In the genomic region with DNA sequence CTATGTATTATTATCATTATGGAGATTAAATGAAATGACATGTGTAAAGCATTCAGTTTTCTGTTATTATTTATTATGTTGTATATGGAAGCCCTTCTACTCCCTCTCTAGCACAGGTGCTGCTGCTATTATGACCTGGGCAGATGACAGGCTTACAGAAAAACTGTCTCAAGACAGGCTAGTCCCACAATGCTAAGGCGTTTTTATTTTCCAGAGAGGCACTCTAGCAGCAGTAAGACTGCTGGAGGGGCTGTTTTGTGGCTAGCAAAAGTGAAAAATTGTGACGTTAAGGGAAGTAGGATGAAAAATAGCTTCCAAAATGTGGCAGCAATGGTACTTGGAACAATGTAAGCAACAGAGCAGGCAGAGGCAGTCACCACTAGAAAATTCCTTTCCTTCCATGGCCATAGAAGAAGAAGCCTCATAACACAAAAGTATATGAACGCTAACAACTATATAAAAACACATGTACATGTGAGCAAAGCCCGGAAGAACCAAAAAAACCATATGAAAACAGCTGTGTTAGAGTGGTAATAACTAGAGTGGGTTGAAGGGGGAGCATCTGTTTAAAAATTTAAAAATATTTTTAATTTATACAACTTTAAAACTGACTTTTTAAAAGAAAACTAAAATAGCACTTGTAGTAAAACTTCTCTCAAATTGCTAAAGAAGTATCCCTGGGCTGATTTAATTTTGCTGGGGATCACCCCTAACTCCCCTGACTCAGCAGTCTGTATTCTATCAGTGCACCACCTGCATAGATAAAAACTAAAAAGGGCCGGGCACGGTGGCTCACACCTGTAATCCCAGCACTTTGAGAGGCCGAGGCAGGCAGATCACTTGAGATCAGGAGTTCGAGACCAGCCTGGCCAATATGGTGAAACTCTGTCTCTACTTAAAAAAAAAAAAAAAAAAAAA, we compare ENCODE assay signal across 11 cellular contexts. TPM values are rescaled to one million over a fixed set of nuclear protein-coding genes. Genes with fewer than 3 reads are reported as not detected.
DNase-seq lines count a peak whose midpoint lies in the region; ATAC-seq and TF ChIP-seq lines count a peak whose summit lies in the region.
"Had no signal": no experiment of that assay in that cellular context is flagged by ENCODE, and none has a peak within 500 bp of the region (broad histone marks: within the 10 kb centered on the region; RNA-seq: fewer than 3 reads in every experiment).

No MANE protein-coding gene starts in this region.

- H3K27ac Mint-ChIP-seq in activated naive CD8-positive, alpha-beta T cell treated with anti-CD3 and anti-CD28 coated beads for 36 hours: peak overlapping the region; percentile 39
- H3K27ac Mint-ChIP-seq: T-helper 17 cell had no signal

- H3K36me3 ChIP-seq in cardiac muscle cell (no peaks in the 10 kb centered on the region), transverse colon (no peaks in the 10 kb centered on the region), breast epithelium (no peaks in the 10 kb centered on the region)

- TF ChIP-seq POLR2A in transverse colon (IDR thresholded peaks at IDR 0.05) (no peak), breast epithelium (IDR thresholded peaks at IDR 0.05) (no peak)

- 40% methylated on average over 8 of the region's 8 CpGs for WGBS in right cardiac atrium
- WGBS in transverse colon (ENCODE audit: low coverage in 1 of 2), 2 donors: 37 to 55% methylated on average over 4 to 8 of the region's 8 CpGs

- H3K9me3 Mint-ChIP-seq in activated naive CD8-positive, alpha-beta T cell treated with anti-CD3 and anti-CD28 coated beads for 36 hours: no peaks in the 10 kb centered on the region

- no peaks in the 10 kb centered on the region for H3K27me3 Mint-ChIP-seq in activated naive CD8-positive, alpha-beta T cell treated with anti-CD3 and anti-CD28 coated beads for 36 hours
- H3K27me3 Mint-ChIP-seq: T-helper 17 cell had no signal

- H3K27ac ChIP-seq in cardiac muscle cell (peak overlapping the region; percentile 63), right cardiac atrium (ENCODE audit: low read length) (no peak overlapping the region), transverse colon (peak overlapping the region; percentile 52 to 75 (median 66)), breast epithelium (peak overlapping the region in 1 of 2 donors; percentile 52)

- H3K27me3 ChIP-seq in cardiac muscle cell (no peaks in the 10 kb centered on the region), right cardiac atrium (ENCODE audit: control insufficient read depth, insufficient read depth) (no peaks in the 10 kb centered on the region), transverse colon (no peaks in the 10 kb centered on the region), breast epithelium (no peaks in the 10 kb centered on the region)

- H3K4me3 ChIP-seq in cardiac muscle cell (no peak overlapping the region), right cardiac atrium (ENCODE audit: low read length) (no peak overlapping the region), transverse colon (no peak overlapping the region), breast epithelium (no peak overlapping the region)

- TF ChIP-seq CTCF in cardiac muscle cell (IDR thresholded peaks at IDR 0.05; ENCODE audit: low read depth, low read length) (no peak), transverse colon (IDR thresholded peaks at IDR 0.05) (no peak), breast epithelium (IDR thresholded peaks at IDR 0.05) (no peak)

- ATAC-seq in right cardiac atrium (no peak), left colon (peak; percentile 25), HG02798 (IDR thresholded peaks at IDR 0.05; ENCODE audit: poor library complexity, unreplicated experiment) (no peak), GM18907 (IDR thresholded peaks at IDR 0.05; ENCODE audit: unreplicated experiment) (no peak)

- H3K4me1 Mint-ChIP-seq in activated naive CD8-positive, alpha-beta T cell treated with anti-CD3 and anti-CD28 coated beads for 36 hours: peaks cover 50% of the 10 kb centered on the region

- no peak for TF ChIP-seq EP300 in transverse colon (IDR thresholded peaks at IDR 0.05; ENCODE audit: low read depth)

- no peak overlapping the region for H3K4me3 Mint-ChIP-seq in activated naive CD8-positive, alpha-beta T cell treated with anti-CD3 and anti-CD28 coated beads for 36 hours
- H3K4me3 Mint-ChIP-seq: T-helper 17 cell had no signal

- no peaks in the 10 kb centered on the region for H3K9me3 ChIP-seq in cardiac muscle cell (ENCODE audit: low read depth)
- H3K9me3 ChIP-seq in right cardiac atrium (ENCODE audit: control insufficient read depth, low read length): no peaks in the 10 kb centered on the region
- H3K9me3 ChIP-seq in transverse colon: no peaks in the 10 kb centered on the region
- H3K9me3 ChIP-seq in breast epithelium: no peaks in the 10 kb centered on the region

- in situ Hi-C loops in transverse colon (cut with MboI; ENCODE audit: low pct_ligation_motif_present in 1 of 4, low pct_unique_long_range_greater_than_20kb in 1 of 4, low sequenced_read_pairs in 3 of 4): no loop called here

- H3K36me3 Mint-ChIP-seq in activated naive CD8-positive, alpha-beta T cell treated with anti-CD3 and anti-CD28 coated beads for 36 hours: peaks cover 6% of the 10 kb centered on the region

- intact Hi-C loops in right cardiac atrium (cut with DNase I) (loop anchor here in 2 of 4 donors (10.0 kb wide), 3 partner anchors 117 to 1277 kb away; no protein-coding TSS in a partner anchor), left colon (cut with DNase I, micrococcal nuclease) (no loop called here), transverse colon (cut with DNase I; ENCODE audit: low total_unique reads) (no loop called here), breast epithelium (cut with DNase I; ENCODE audit: low total_unique reads) (no loop called here)

- DNase-seq in cardiac muscle cell (ENCODE audit: low read depth in 1 of 2, low spot score in 1 of 2) (peak; percentile 3 to 15), right cardiac atrium (no peak), left colon (no peak), transverse colon (no peak), breast epithelium (ENCODE audit: low spot score in 2 of 2) (no peak)
- no peak for DNase-seq in activated naive CD8-positive, alpha-beta T cell treated with anti-CD3 and anti-CD28 coated beads for 36 hours
- DNase-seq: effector memory CD4-positive, alpha-beta T cell; left cardiac atrium; T-helper 17 cell had no signal

- H3K4me1 ChIP-seq in cardiac muscle cell (ENCODE audit: low read depth) (peaks cover 4% of the 10 kb centered on the region), right cardiac atrium (ENCODE audit: control insufficient read depth, insufficient read depth, low read length) (peaks cover 3% of the 10 kb centered on the region), transverse colon (peaks cover 9 to 54% (median 19%) of the 10 kb centered on the region in 4 donors), breast epithelium (peaks cover 0 to 15% of the 10 kb centered on the region in 2 donors)

RNA-seq across cellular contexts. Expression of gene CLINT1, which starts 30.7 kb away (rescaled TPM):
- 47.0 and 56.2 TPM in 2 replicates for total RNA-seq in cardiac muscle cell
- polyA plus RNA-seq in cardiac muscle cell: 51.7 and 56.7 TPM in 2 replicates
- 10 to 100 TPM; 58.6 to 77.0 (median 61.2) TPM for total RNA-seq in right cardiac atrium
- 27.0 TPM for polyA plus RNA-seq in right cardiac atrium
- 10 to 100 TPM; 80.7 to 83.9 TPM for total RNA-seq in activated naive CD8-positive, alpha-beta T cell treated with anti-CD3 and anti-CD28 coated beads for 36 hours
- 100 to 1,000 TPM; 108 to 139 TPM for total RNA-seq in left colon
- 100 to 1,000 TPM in 3 of 4 donors, 10 to 100 TPM in 1; 75.6 to 174 (median 131) TPM for total RNA-seq in transverse colon
- 100 to 1,000 TPM in 1 of 3 donors, 10 to 100 TPM in 2; 86.5 to 157 (median 89.5) TPM for total RNA-seq in breast epithelium

Comparison
In these comparisons a context has a peak if more than half of its experiments do, and no peak if none do; other contexts are left out.
1. DNase-seq: peak in cardiac muscle cell (2 of 2); none in right cardiac atrium (0 of 3), activated naive CD8-positive, alpha-beta T cell treated with anti-CD3 and anti-CD28 coated beads for 36 hours (single experiment), left colon (0 of 2), transverse colon (single experiment) and breast epithelium (0 of 2).